In the genomic region with DNA sequence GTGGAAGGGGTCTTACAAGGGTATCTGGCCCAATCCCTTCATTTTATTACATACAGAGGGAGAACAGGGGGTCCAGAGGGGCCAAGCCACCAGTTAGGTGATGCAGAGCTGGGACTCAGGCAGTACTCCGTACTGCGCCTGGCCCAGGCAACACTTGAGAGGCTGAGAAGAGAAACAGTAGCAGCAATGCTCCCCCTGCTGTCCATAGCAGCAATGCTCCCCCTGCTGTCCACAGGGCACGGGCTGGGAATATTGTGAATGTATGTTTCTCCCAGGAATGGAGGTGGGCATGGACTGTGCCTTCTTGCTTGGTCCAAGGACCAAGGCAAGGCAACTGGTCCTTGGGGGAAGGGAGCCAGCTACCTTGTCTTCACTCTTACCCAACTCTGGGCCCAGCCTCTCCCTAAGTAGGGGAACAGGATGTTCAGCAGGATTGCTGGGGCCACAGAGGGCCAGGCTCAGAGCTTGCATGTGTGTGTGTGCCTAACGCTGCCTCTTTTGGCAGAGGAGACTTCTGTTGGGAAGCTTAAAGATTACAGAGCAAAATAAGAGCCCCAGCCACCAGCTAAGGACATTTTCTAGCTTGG, we compare ENCODE assay signal across 1 cellular context.
A peak's percentile ranks its signal among the peaks of the same experiment; 100 is the strongest.
TF ChIP-seq lines count a peak whose summit lies in the region.

No MANE protein-coding gene starts in this region.

TF ChIP-seq in HepG2, 621 proteins besides CTCF, POLR2A, EP300 and RAD21 (continued from another document and continues in another):
- no peak for TF ChIP-seq TFE3 (CRISPR knock-in tag; IDR thresholded peaks at IDR 0.05)
- TF ChIP-seq NCOA2 (CRISPR knock-in tag; IDR thresholded peaks at IDR 0.05) = no peak
- TF ChIP-seq ZBTB43 (CRISPR knock-in tag; conservative IDR thresholded peaks at IDR 0.05) = no peak
- no peak; the same call in 1 of the 2 replicates for TF ChIP-seq ZNF83 (CRISPR knock-in tag; IDR thresholded peaks at IDR 0.05; ENCODE audit: borderline replicate concordance)
- TF ChIP-seq, protein P1, sequence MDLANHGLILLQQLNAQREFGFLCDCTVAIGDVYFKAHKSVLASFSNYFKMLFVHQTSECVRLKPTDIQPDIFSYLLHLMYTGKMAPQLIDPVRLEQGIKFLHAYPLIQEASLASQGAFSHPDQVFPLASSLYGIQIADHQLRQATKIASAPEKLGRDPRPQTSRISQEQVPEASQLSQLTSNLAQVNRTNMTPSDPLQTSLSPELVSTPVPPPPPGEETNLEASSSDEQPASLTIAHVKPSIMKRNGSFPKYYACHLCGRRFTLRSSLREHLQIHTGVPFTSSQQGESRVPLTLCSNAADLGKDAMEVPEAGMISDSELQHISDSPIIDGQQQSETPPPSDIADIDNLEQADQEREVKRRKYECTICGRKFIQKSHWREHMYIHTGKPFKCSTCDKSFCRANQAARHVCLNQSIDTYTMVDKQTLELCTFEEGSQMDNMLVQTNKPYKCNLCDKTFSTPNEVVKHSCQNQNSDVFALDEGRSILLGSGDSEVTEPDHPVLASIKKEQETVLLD (CRISPR knock-in tag; IDR thresholded peaks at IDR 0.05; ENCODE audit: low read depth) = no peak
- peak; percentile 62; the same call in 1 of the 2 replicates for TF ChIP-seq ZBTB38 (CRISPR knock-in tag; IDR thresholded peaks at IDR 0.05)
- peak; percentile 28 for TF ChIP-seq FOXO1 (CRISPR knock-in tag; IDR thresholded peaks at IDR 0.05)
- no peak for TF ChIP-seq ZEB1 (IDR thresholded peaks at IDR 0.05; ENCODE audit: insufficient replicate concordance, low read depth)
- no peak for TF ChIP-seq MXD4 (CRISPR knock-in tag; IDR thresholded peaks at IDR 0.05)
- no peak for TF ChIP-seq ATF6 (CRISPR knock-in tag; conservative IDR thresholded peaks at IDR 0.05)
- no peak for TF ChIP-seq ZNF230 (CRISPR knock-in tag; IDR thresholded peaks at IDR 0.05)
- TF ChIP-seq ZBTB7B (CRISPR knock-in tag; IDR thresholded peaks at IDR 0.05) = no peak
- no peak for TF ChIP-seq ZNF660 (CRISPR knock-in tag; IDR thresholded peaks at IDR 0.05; ENCODE audit: borderline replicate concordance, low read depth)
- no peak for TF ChIP-seq ZNF713 (CRISPR knock-in tag; IDR thresholded peaks at IDR 0.05)
- no peak; the same call in 1 of the 2 replicates for TF ChIP-seq ZNF891 (CRISPR knock-in tag; IDR thresholded peaks at IDR 0.05)
- no peak for TF ChIP-seq ZNF224 (CRISPR knock-in tag; IDR thresholded peaks at IDR 0.05)
- no peak for TF ChIP-seq IKZF4 (CRISPR knock-in tag; IDR thresholded peaks at IDR 0.05; ENCODE audit: borderline replicate concordance, low read depth, not compliant biosample characterization)
- TF ChIP-seq ZNF7 (CRISPR knock-in tag; IDR thresholded peaks at IDR 0.05) = no peak
- no peak for TF ChIP-seq U2AF1 (optimal IDR thresholded peaks at IDR 0.05; ENCODE audit: low read depth, low read length)
- no peak for TF ChIP-seq ZBTB20 (CRISPR knock-in tag; IDR thresholded peaks at IDR 0.05; ENCODE audit: borderline replicate concordance, low read depth)
- TF ChIP-seq NFKB2 (CRISPR knock-in tag; IDR thresholded peaks at IDR 0.05; ENCODE audit: borderline replicate concordance) = 0 out of 2 replicates have a peak, but pooled peaks have one; percentile 49
- TF ChIP-seq HDAC2 (CRISPR knock-in tag; IDR thresholded peaks at IDR 0.05) = no peak; the same call in 1 of the 2 replicates
- TF ChIP-seq ATF2 (CRISPR knock-in tag; IDR thresholded peaks at IDR 0.05) = 0 out of 2 replicates have a peak, but pooled peaks have one; percentile 41
- TF ChIP-seq, protein P2, sequence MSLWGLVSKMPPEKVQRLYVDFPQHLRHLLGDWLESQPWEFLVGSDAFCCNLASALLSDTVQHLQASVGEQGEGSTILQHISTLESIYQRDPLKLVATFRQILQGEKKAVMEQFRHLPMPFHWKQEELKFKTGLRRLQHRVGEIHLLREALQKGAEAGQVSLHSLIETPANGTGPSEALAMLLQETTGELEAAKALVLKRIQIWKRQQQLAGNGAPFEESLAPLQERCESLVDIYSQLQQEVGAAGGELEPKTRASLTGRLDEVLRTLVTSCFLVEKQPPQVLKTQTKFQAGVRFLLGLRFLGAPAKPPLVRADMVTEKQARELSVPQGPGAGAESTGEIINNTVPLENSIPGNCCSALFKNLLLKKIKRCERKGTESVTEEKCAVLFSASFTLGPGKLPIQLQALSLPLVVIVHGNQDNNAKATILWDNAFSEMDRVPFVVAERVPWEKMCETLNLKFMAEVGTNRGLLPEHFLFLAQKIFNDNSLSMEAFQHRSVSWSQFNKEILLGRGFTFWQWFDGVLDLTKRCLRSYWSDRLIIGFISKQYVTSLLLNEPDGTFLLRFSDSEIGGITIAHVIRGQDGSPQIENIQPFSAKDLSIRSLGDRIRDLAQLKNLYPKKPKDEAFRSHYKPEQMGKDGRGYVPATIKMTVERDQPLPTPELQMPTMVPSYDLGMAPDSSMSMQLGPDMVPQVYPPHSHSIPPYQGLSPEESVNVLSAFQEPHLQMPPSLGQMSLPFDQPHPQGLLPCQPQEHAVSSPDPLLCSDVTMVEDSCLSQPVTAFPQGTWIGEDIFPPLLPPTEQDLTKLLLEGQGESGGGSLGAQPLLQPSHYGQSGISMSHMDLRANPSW (CRISPR knock-in tag; IDR thresholded peaks at IDR 0.05; ENCODE audit: borderline replicate concordance) = no peak
- TF ChIP-seq MED13 (CRISPR knock-in tag; IDR thresholded peaks at IDR 0.05) = no peak
- TF ChIP-seq MTERF4 (CRISPR knock-in tag; IDR thresholded peaks at IDR 0.05) = no peak
- no peak for TF ChIP-seq HMGA1 (CRISPR knock-in tag; conservative IDR thresholded peaks at IDR 0.05)
- no peak for TF ChIP-seq ZNF619 (CRISPR knock-in tag; IDR thresholded peaks at IDR 0.05)
- no peak for TF ChIP-seq ZNF879 (CRISPR knock-in tag; IDR thresholded peaks at IDR 0.05)
- TF ChIP-seq TFDP2 (CRISPR knock-in tag; IDR thresholded peaks at IDR 0.05) = no peak
- TF ChIP-seq ZNF232 (CRISPR knock-in tag; IDR thresholded peaks at IDR 0.05; ENCODE audit: borderline replicate concordance) = no peak
- TF ChIP-seq ATM (IDR thresholded peaks at IDR 0.05; ENCODE audit: borderline replicate concordance) = no peak
- TF ChIP-seq ZNF737 (CRISPR knock-in tag; IDR thresholded peaks at IDR 0.05; ENCODE audit: borderline replicate concordance) = no peak
- no peak for TF ChIP-seq KMT2A (CRISPR knock-in tag; IDR thresholded peaks at IDR 0.05)
- TF ChIP-seq AGO2 (optimal IDR thresholded peaks at IDR 0.05; ENCODE audit: low read depth, low read length) = no peak
- TF ChIP-seq ZNF446 (CRISPR knock-in tag; IDR thresholded peaks at IDR 0.05) = no peak
- peak; percentile 36; the same call in 1 of the 2 replicates for TF ChIP-seq ZNF567 (CRISPR knock-in tag; IDR thresholded peaks at IDR 0.05; ENCODE audit: borderline replicate concordance)
- TF ChIP-seq ZNF703 (CRISPR knock-in tag; IDR thresholded peaks at IDR 0.05; ENCODE audit: borderline replicate concordance) = no peak
- TF ChIP-seq ZNF12 (CRISPR knock-in tag; IDR thresholded peaks at IDR 0.05) = no peak
- TF ChIP-seq SALL1 (CRISPR knock-in tag; IDR thresholded peaks at IDR 0.05) = peak; percentile 61; the same call in 1 of the 2 replicates
- TF ChIP-seq GABPB1 (CRISPR knock-in tag; IDR thresholded peaks at IDR 0.05) = no peak
- TF ChIP-seq ZC3H13 (CRISPR knock-in tag; IDR thresholded peaks at IDR 0.05) = no peak
- 0 out of 2 replicates have a peak, but pooled peaks have one; percentile 13 for TF ChIP-seq RXRB (CRISPR knock-in tag; IDR thresholded peaks at IDR 0.05; ENCODE audit: borderline replicate concordance)
- TF ChIP-seq CREB1 (IDR thresholded peaks at IDR 0.05) = no peak
- no peak for TF ChIP-seq CREB1 (CRISPR knock-in tag; IDR thresholded peaks at IDR 0.05)
